8 cellular contexts compared by ENCODE assay signal in genomic region chr12:50282581-50283229, GRCh38. TPM values are rescaled to one million over a fixed set of nuclear protein-coding genes. Genes with fewer than 3 reads are reported as not detected.
DNase-seq lines count a peak whose midpoint lies in the region; ATAC-seq and TF ChIP-seq lines count a peak whose summit lies in the region.

No MANE protein-coding gene starts in this region.

- peak overlapping the region; percentile 76 for H3K4me3 Mint-ChIP-seq in GM23338

- DNase-seq in AG10803 (ENCODE audit: low read depth) (peak; percentile 47), GM23338 (ENCODE audit: low spot score) (no peak), mesenchymal stem cell (peak; percentile 46), COR-L47 (lab: John Stamatoyannopoulos, UW) (no peak)

- H4K20me1 ChIP-seq in GM23338 (replicated peaks; ENCODE audit: insufficient read depth) (no peaks in the 10 kb centered on the region), OCI-LY3 (ENCODE audit: insufficient read depth, low read length) (no peaks in the 10 kb centered on the region)

- no peak overlapping the region for H3K14ac ChIP-seq in mesenchymal stem cell (ENCODE audit: low read length in 2 of 2)

- peaks cover 3% of the 10 kb centered on the region for H3K4me1 Mint-ChIP-seq in GM23338

- TF ChIP-seq CTCF in AG10803 (conservative IDR thresholded peaks at IDR 0.05; ENCODE audit: low read length) (no peak), GM23338 (conservative IDR thresholded peaks at IDR 0.05; ENCODE audit: low read depth in 2 of 2) (no peak), OCI-LY3 (IDR thresholded peaks at IDR 0.05; ENCODE audit: low read depth, low read length) (no peak)

- no peaks in the 10 kb centered on the region for H3K9me2 ChIP-seq in GM23338 (ENCODE audit: insufficient read depth)

- H3K9me3 ChIP-seq in OCI-LY3 (ENCODE audit: insufficient read depth, low read length) (no peaks in the 10 kb centered on the region), duodenal mucosa (ENCODE audit: control insufficient read depth in 1 of 2, low read length in 2 of 2) (no peaks in the 10 kb centered on the region), mesenchymal stem cell (ENCODE audit: control insufficient read depth, low read length) (no peaks in the 10 kb centered on the region)

- H3K4me2 ChIP-seq in GM23338 (peak overlapping the region; percentile 87), OCI-LY3 (ENCODE audit: low read length) (peak overlapping the region; percentile 92), mesenchymal stem cell (ENCODE audit: low read length, poor library complexity, severe bottlenecking) (peak overlapping the region; percentile 86)

- no peak overlapping the region for H2AK5ac ChIP-seq in mesenchymal stem cell (ENCODE audit: low read length, severe bottlenecking)

- H3K18ac ChIP-seq in mesenchymal stem cell (ENCODE audit: low read depth in 1 of 2, low read length in 2 of 2), result peak overlapping the region; percentile 40 to 94

- no peak overlapping the region for H2BK12ac ChIP-seq in mesenchymal stem cell (ENCODE audit: low read length in 2 of 2)

- H3K36me3 ChIP-seq in GM23338 (ENCODE audit: insufficient read depth) (no peaks in the 10 kb centered on the region), OCI-LY3 (replicated peaks; ENCODE audit: low read depth, low read length) (no peaks in the 10 kb centered on the region), duodenal mucosa (ENCODE audit: control insufficient read depth in 1 of 2, insufficient read depth in 2 of 2, low read length in 2 of 2) (no peaks in the 10 kb centered on the region), mesenchymal stem cell (ENCODE audit: control insufficient read depth in 1 of 2, insufficient read depth in 2 of 2, low read depth in 1 of 2, low read length in 2 of 2) (peaks cover 0 to 4% of the 10 kb centered on the region in 2 experiments), urinary bladder (ENCODE audit: insufficient read depth) (no peaks in the 10 kb centered on the region)

- peak overlapping the region; percentile 80 for H2BK15ac ChIP-seq in mesenchymal stem cell (ENCODE audit: low read depth, poor library complexity, severe bottlenecking)

- peak overlapping the region; percentile 19 for H4K8ac ChIP-seq in mesenchymal stem cell (ENCODE audit: low read length)

- H3K23ac ChIP-seq in mesenchymal stem cell (ENCODE audit: low read length in 2 of 2), result no peak overlapping the region

- H3K27ac ChIP-seq in GM23338 (ENCODE audit: low read depth), result no peak overlapping the region
- H3K27ac ChIP-seq in OCI-LY3 (ENCODE audit: low read length), result no peak overlapping the region
- peak overlapping the region; percentile 36 for H3K27ac ChIP-seq in duodenal mucosa (ENCODE audit: low read depth, low read length)
- no peak overlapping the region for H3K27ac ChIP-seq in mesenchymal stem cell (ENCODE audit: low read length, poor library complexity, severe bottlenecking)
- H3K27ac ChIP-seq in urinary bladder (ENCODE audit: low read depth), result no peak overlapping the region

- H3K4me1 ChIP-seq in GM23338 (ENCODE audit: insufficient read depth), result peaks cover 11% of the 10 kb centered on the region
- H3K4me1 ChIP-seq in OCI-LY3 (ENCODE audit: low read length), result peaks cover 14% of the 10 kb centered on the region
- peaks cover 10 to 16% of the 10 kb centered on the region in 2 donors for H3K4me1 ChIP-seq in duodenal mucosa (ENCODE audit: control insufficient read depth in 1 of 2, insufficient read depth in 2 of 2, low read length in 2 of 2)
- peaks cover 6% of the 10 kb centered on the region for H3K4me1 ChIP-seq in mesenchymal stem cell (ENCODE audit: control insufficient read depth, insufficient read depth, low read depth, low read length)
- H3K4me1 ChIP-seq in urinary bladder (ENCODE audit: insufficient read depth), result no peaks in the 10 kb centered on the region

- H3K27me3 ChIP-seq in GM23338 (ENCODE audit: insufficient read depth) (peaks cover 12% of the 10 kb centered on the region; the same call in 1 of the 2 replicates), OCI-LY3 (ENCODE audit: low read depth, low read length) (peaks cover 14% of the 10 kb centered on the region), duodenal mucosa (ENCODE audit: control insufficient read depth in 1 of 2, insufficient read depth in 2 of 2, low read length in 2 of 2) (no peaks in the 10 kb centered on the region), mesenchymal stem cell (ENCODE audit: control insufficient read depth in 1 of 2, insufficient read depth in 1 of 2, low read length in 2 of 2) (no peaks in the 10 kb centered on the region)

- H2BK5ac ChIP-seq in mesenchymal stem cell (ENCODE audit: low read depth, low read length, poor library complexity, severe bottlenecking), result no peak overlapping the region

- peaks cover 6% of the 10 kb centered on the region; the same call in 1 of the 2 replicates for H3F3A ChIP-seq in GM23338 (replicated peaks; ENCODE audit: low read depth)

- H2AFZ ChIP-seq in GM23338 (peak overlapping the region; percentile 98), OCI-LY3 (ENCODE audit: low read depth, low read length) (peak overlapping the region; percentile 80), mesenchymal stem cell (ENCODE audit: low read depth, low read length) (peak overlapping the region; percentile 96)

- H3K79me2 ChIP-seq in GM23338 (replicated peaks; ENCODE audit: insufficient read depth) (no peaks in the 10 kb centered on the region), OCI-LY3 (ENCODE audit: low read length) (peaks cover 8% of the 10 kb centered on the region)

- H3K4ac ChIP-seq in mesenchymal stem cell (ENCODE audit: low read depth in 1 of 2, low read length in 2 of 2), result peak overlapping the region; percentile 35 to 73

- peaks cover 4% of the 10 kb centered on the region for H3K27me3 Mint-ChIP-seq in GM23338 (ENCODE audit: insufficient read depth, low read depth, poor library complexity)

- H3K27ac Mint-ChIP-seq in GM23338, result no peak overlapping the region

- no peak overlapping the region for H4K91ac ChIP-seq in mesenchymal stem cell (ENCODE audit: low read length)

- peaks cover 18% of the 10 kb centered on the region for H3K79me1 ChIP-seq in mesenchymal stem cell (replicated peaks; ENCODE audit: low read length, poor library complexity, severe bottlenecking)

- H3K9ac ChIP-seq in OCI-LY3 (ENCODE audit: low read length) (peak overlapping the region; percentile 37; the same call in 1 of the 2 replicates), duodenal mucosa (ENCODE audit: low read depth in 1 of 2, low read length in 2 of 2) (peak overlapping the region; percentile 87 to 95), mesenchymal stem cell (ENCODE audit: low read length) (peak overlapping the region; percentile 95)

- ATAC-seq in GM23338 (peak; percentile 74), HG02798 (IDR thresholded peaks at IDR 0.05; ENCODE audit: poor library complexity, unreplicated experiment) (no peak)

- no peaks in the 10 kb centered on the region for H3K36me3 Mint-ChIP-seq in GM23338 (ENCODE audit: low read depth)

- no peak overlapping the region for H2BK120ac ChIP-seq in mesenchymal stem cell (ENCODE audit: low read depth, low read length)

- no peaks in the 10 kb centered on the region; the same call in 2 of the 3 replicates for H3K9me3 Mint-ChIP-seq in GM23338

- peak overlapping the region; percentile 97 for H3K4me3 ChIP-seq in AG10803 (ENCODE audit: low read length)
- peak overlapping the region; percentile 80 for H3K4me3 ChIP-seq in GM23338
- peak overlapping the region; percentile 93 for H3K4me3 ChIP-seq in OCI-LY3 (ENCODE audit: low read length)
- H3K4me3 ChIP-seq in duodenal mucosa (ENCODE audit: low read depth in 1 of 2, low read length in 2 of 2), result peak overlapping the region; percentile 92 to 96
- H3K4me3 ChIP-seq in mesenchymal stem cell (ENCODE audit: insufficient read depth in 1 of 2, low read depth in 1 of 2, low read length in 2 of 2), result peak overlapping the region; percentile 85 to 93
- peak overlapping the region; percentile 53 for H3K4me3 ChIP-seq in urinary bladder (ENCODE audit: low read depth, low read length)

- WGBS in mesenchymal stem cell, result 76% methylated on average over 12 of the region's 19 CpGs
- 20% methylated on average over 19 of the region's 19 CpGs for WGBS in urinary bladder

TF ChIP-seq in GM23338, 12 proteins besides CTCF, POLR2A, EP300 and RAD21:
- TF ChIP-seq EZH2 (IDR thresholded peaks at IDR 0.05; ENCODE audit: low read depth, unreplicated experiment), result peak; percentile 28
- TF ChIP-seq STAT1 (IDR thresholded peaks at IDR 0.05; ENCODE audit: unreplicated experiment), result no peak
- TF ChIP-seq JUNB (IDR thresholded peaks at IDR 0.05; ENCODE audit: unreplicated experiment), result no peak
- no peak for TF ChIP-seq REST (IDR thresholded peaks at IDR 0.05; ENCODE audit: unreplicated experiment)
- no peak for TF ChIP-seq NANOG (IDR thresholded peaks at IDR 0.05; ENCODE audit: borderline replicate concordance)

RNA-seq across cellular contexts. Expression of gene LIMA1, which starts 0.6 kb away (rescaled TPM):
- 26.3 and 29.6 TPM in 2 replicates for total RNA-seq in GM23338 (2014; rRNA removed; shearing (Covaris generic))
- 24.7 and 27.7 TPM in 2 replicates for polyA plus RNA-seq in GM23338 (2016; fragmentation: Nextera tagmentation; extraction: Ambion mirVana)
- polyA plus RNA-seq in mesenchymal stem cell (2013, experiment 1 of 2), result 78.9 TPM
- polyA plus RNA-seq in mesenchymal stem cell (2013, experiment 2 of 2), result 77.4 TPM
- 137 TPM for total RNA-seq in urinary bladder
- 47.3 TPM for polyA plus RNA-seq in urinary bladder

Comparison
In these comparisons a context has a peak if more than half of its experiments do, and no peak if none do; other contexts are left out.
1. DNase-seq: peak in AG10803 (single experiment) and mesenchymal stem cell (single experiment); none in GM23338 (single experiment) and COR-L47 (single experiment).
2. H3K9ac ChIP-seq: peak in every context shown above with its lines; median percentile 95 in mesenchymal stem cell; 91 in duodenal mucosa; 37 in OCI-LY3.
3. Peak in every context shown above with its lines, with median percentiles within 50 percentile points of each other: H3K4me3 ChIP-seq, H2AFZ ChIP-seq and H3K4me2 ChIP-seq.